Comparison of ENCODE assay signal across 20 cellular contexts in the genomic region with DNA sequence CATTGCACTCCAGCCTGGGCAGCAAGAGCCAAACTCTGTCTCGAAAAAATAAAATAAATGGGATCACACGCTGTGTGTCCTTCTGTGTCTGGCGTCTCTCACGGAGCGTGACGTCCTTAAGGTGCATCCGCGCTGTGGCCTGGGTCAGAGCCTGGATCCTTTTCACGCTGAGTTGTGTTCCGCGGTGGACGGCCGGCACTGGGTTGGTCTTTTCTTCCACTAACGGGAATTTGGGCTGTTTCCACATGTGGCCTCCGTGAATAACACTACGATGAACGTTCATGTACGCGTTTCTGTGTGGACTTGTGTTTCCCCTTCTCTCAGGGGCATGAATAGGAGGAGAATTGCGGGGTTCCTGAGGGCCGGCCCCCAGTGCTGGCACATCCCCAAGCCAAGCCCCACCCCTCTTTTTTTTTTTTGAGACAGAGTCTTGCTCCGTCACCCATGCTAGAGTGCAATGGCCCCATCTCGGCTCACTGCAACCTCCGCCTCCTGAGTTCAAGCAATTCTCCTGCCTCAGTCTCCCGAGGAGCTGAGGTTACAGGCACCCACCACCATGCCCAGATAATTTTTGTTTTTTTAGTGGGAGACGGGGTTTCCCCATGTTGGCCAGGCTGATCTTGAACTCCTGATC. TPM values are rescaled to one million over a fixed set of nuclear protein-coding genes. Genes with fewer than 3 reads are reported as not detected.
DNase-seq lines count a peak whose midpoint lies in the region; ATAC-seq and TF ChIP-seq lines count a peak whose summit lies in the region.
"Had no signal": no experiment of that assay in that cellular context is flagged by ENCODE, and none has a peak within 500 bp of the region (broad histone marks: within the 10 kb centered on the region; RNA-seq: fewer than 3 reads in every experiment).

No MANE protein-coding gene starts in this region.

- no peaks in the 10 kb centered on the region for H3K27me3 ChIP-seq in heart right ventricle
- no peaks in the 10 kb centered on the region for H3K27me3 ChIP-seq in lower lobe of right lung (ENCODE audit: low read depth)
- H3K27me3 ChIP-seq: gastroesophageal sphincter, neutrophil, transverse colon had no signal

- ATAC-seq in heart right ventricle (no peak), Right ventricle myocardium superior (ENCODE audit: poor library complexity) (no peak), lower lobe of right lung (no peak), HG03095 (IDR thresholded peaks at IDR 0.05; ENCODE audit: unreplicated experiment) (no peak)
- ATAC-seq: gastroesophageal sphincter, T-cell had no signal

- H3K4me1 Mint-ChIP-seq in type B pancreatic cell (ENCODE audit: unreplicated experiment), result peaks cover 18% of the 10 kb centered on the region

- H3K36me3 Mint-ChIP-seq in type B pancreatic cell, result no peaks in the 10 kb centered on the region
- H3K36me3 Mint-ChIP-seq: T-cell had no signal

- intact Hi-C loops in heart right ventricle (cut with DNase I), result loop anchor here in 1 of 10 donors (10.0 kb wide), 1 partner anchor 64 kb away; the partner anchor contains the start of genes CFD and ELANE
- intact Hi-C loops in Right ventricle myocardium superior (cut with DNase I), result no loop called here
- intact Hi-C loops in lower lobe of right lung (cut with DNase I), result no loop called here

- H3K27ac Mint-ChIP-seq in type B pancreatic cell, result peak overlapping the region; percentile 43
- H3K27ac Mint-ChIP-seq: CD4-positive, alpha-beta T cell; T-cell had no signal

- H3K4me1 ChIP-seq in heart right ventricle (peaks cover 5 to 66% (median 51%) of the 10 kb centered on the region in 9 donors), lower lobe of right lung (peaks cover 43% of the 10 kb centered on the region)

- no peaks in the 10 kb centered on the region for H3K27me3 Mint-ChIP-seq in type B pancreatic cell

- DNase-seq in heart right ventricle (no peak), Right ventricle myocardium superior (no peak), lower lobe of right lung (no peak), type B pancreatic cell (ENCODE audit: extremely low spot score, unreplicated experiment) (no peak), MV-4-11 (lab: John Stamatoyannopoulos, UW) (no peak)
- DNase-seq: activated CD4-positive, CD25-positive, alpha-beta regulatory T cell; amygdala; CD4-positive, alpha-beta T cell; KG1; NCI-H1092; stimulated activated CD4-positive, alpha-beta T cell treated with anti-CD3 and anti-CD28 coated beads, Interleukin-4, amount 100 ng/mL, for 24 hours; T-cell; transverse colon had no signal

- TF ChIP-seq CTCF in heart right ventricle (IDR thresholded peaks at IDR 0.05) (no peak), lower lobe of right lung (IDR thresholded peaks at IDR 0.05) (no peak), type B pancreatic cell (conservative IDR thresholded peaks at IDR 0.05) (no peak)

- H3K27ac ChIP-seq in heart right ventricle (peak overlapping the region in 9 of 10 donors; percentile 67 to 88 (median 81)), lower lobe of right lung (peak overlapping the region; percentile 49)
- H3K27ac ChIP-seq: neutrophil, transverse colon had no signal

- H3K9me3 ChIP-seq in heart right ventricle (no peaks in the 10 kb centered on the region), lower lobe of right lung (no peaks in the 10 kb centered on the region)
- H3K9me3 ChIP-seq: gastroesophageal sphincter, neutrophil, transverse colon had no signal

- H3K4me3 Mint-ChIP-seq in type B pancreatic cell, result no peak overlapping the region
- H3K4me3 Mint-ChIP-seq: CD4-positive, alpha-beta T cell; T-cell had no signal

- H3K4me3 ChIP-seq in heart right ventricle (no peak overlapping the region), lower lobe of right lung (no peak overlapping the region)
- H3K4me3 ChIP-seq: gastroesophageal sphincter, transverse colon had no signal

- no peaks in the 10 kb centered on the region for H3K36me3 ChIP-seq in heart right ventricle
- H3K36me3 ChIP-seq in lower lobe of right lung, result peaks cover 6% of the 10 kb centered on the region
- H3K36me3 ChIP-seq: gastroesophageal sphincter, neutrophil, transverse colon had no signal

- 76 to 87% methylated on average over 26 of the region's 26 CpGs for WGBS in heart right ventricle, 2 donors

- H3K9me3 Mint-ChIP-seq in type B pancreatic cell, result no peaks in the 10 kb centered on the region
- H3K9me3 Mint-ChIP-seq: CD4-positive, alpha-beta T cell; T-cell had no signal

RNA-seq across cellular contexts. Expression of gene PTBP1, which starts 6.2 kb away (rescaled TPM):
- total RNA-seq in heart right ventricle (100 to 1,000 TPM in 1 of 10 donors, 10 to 100 TPM in 9; 46.2 to 106 (median 56.8) TPM), Right ventricle myocardium superior (56.0 TPM), lower lobe of right lung (254 TPM), type B pancreatic cell (ENCODE audit: low replicate concordance) (416 and 496 TPM in 2 replicates)
- polyA plus RNA-seq in heart right ventricle, result 10 to 100 TPM; 48.2 to 74.3 TPM

RNA-seq across cellular contexts. Expression of gene PLPPR3, which starts 30.7 kb away (rescaled TPM):
- not detected for total RNA-seq in heart right ventricle
- not detected for polyA plus RNA-seq in heart right ventricle
- not detected for total RNA-seq in Right ventricle myocardium superior
- 2.1 TPM for total RNA-seq in lower lobe of right lung
- 9.9 and 29.2 TPM in 2 replicates for total RNA-seq in type B pancreatic cell (ENCODE audit: low replicate concordance)
- total RNA-seq: CD4-positive, alpha-beta T cell; gastroesophageal sphincter; mesenteric fat pad; RPMI7951; transverse colon had no signal

RNA-seq across cellular contexts. Expression of gene AZU1, which starts 36.5 kb away (rescaled TPM):
- total RNA-seq in heart right ventricle, result 1 to 10 TPM in 1 of 10 donors, not detected in 9; 1.7 TPM
- under 1 TPM in 1 of 2 donors, not detected in 1; 0.06 TPM for polyA plus RNA-seq in heart right ventricle
- not detected for total RNA-seq in Right ventricle myocardium superior
- 1.7 TPM for total RNA-seq in lower lobe of right lung
- total RNA-seq in type B pancreatic cell (ENCODE audit: low replicate concordance), result 0.41 TPM in 1 of 2 replicates, not detected in the other
- total RNA-seq: Daoy, endothelial cell of umbilical vein, RPMI7951, transverse colon had no signal

RNA-seq across cellular contexts. Expression of gene MISP, which starts 40.2 kb away (rescaled TPM):
- not detected for total RNA-seq in heart right ventricle
- polyA plus RNA-seq in heart right ventricle, result under 1 TPM in 1 of 2 donors, not detected in 1; 0.01 TPM
- not detected for total RNA-seq in Right ventricle myocardium superior
- total RNA-seq in lower lobe of right lung, result 8.9 TPM
- 9.4 and 20.8 TPM in 2 replicates for total RNA-seq in type B pancreatic cell (ENCODE audit: low replicate concordance)
- total RNA-seq: CD4-positive, alpha-beta T cell; endothelial cell of umbilical vein; RPMI7951 had no signal
- polyA plus RNA-seq: endothelial cell of umbilical vein had no signal

RNA-seq across cellular contexts. Expression of gene PRTN3, which starts 49.7 kb away (rescaled TPM):
- total RNA-seq in heart right ventricle (not detected), Right ventricle myocardium superior (not detected), lower lobe of right lung (not detected), type B pancreatic cell (ENCODE audit: low replicate concordance) (0.45 TPM in 1 of 2 replicates, not detected in the other)
- polyA plus RNA-seq in heart right ventricle, result under 1 TPM in 1 of 2 donors, not detected in 1; 0.12 TPM
- total RNA-seq: CD4-positive, alpha-beta T cell; Daoy; endothelial cell of umbilical vein; gastroesophageal sphincter; RPMI7951; transverse colon had no signal
- polyA plus RNA-seq: endothelial cell of umbilical vein had no signal
